In genomic region chr6:37259191-37259590, GRCh38 we compare ENCODE assay signal across 9 cellular contexts. TPM values are rescaled to one million over a fixed set of nuclear protein-coding genes. Genes with fewer than 3 reads are reported as not detected.
DNase-seq lines count a peak whose midpoint lies in the region; ATAC-seq and TF ChIP-seq lines count a peak whose summit lies in the region.
"Had no signal": no experiment of that assay in that cellular context is flagged by ENCODE, and none has a peak within 500 bp of the region (broad histone marks: within the 10 kb centered on the region; RNA-seq: fewer than 3 reads in every experiment).

No MANE protein-coding gene starts in this region.

- H3K27ac Mint-ChIP-seq in activated CD4-positive, alpha-beta T cell treated with anti-CD3 and anti-CD28 coated beads, Interleukin-2, amount 10 ng/mL, durations not matched to agents 24 days and 14 days: peak overlapping the region; percentile 95
- H3K27ac Mint-ChIP-seq in T-cell: peak overlapping the region; percentile 77 to 78

- H3K4me3 Mint-ChIP-seq in activated CD4-positive, alpha-beta T cell treated with anti-CD3 and anti-CD28 coated beads, Interleukin-2, amount 10 ng/mL, durations not matched to agents 24 days and 14 days: peak overlapping the region; percentile 88
- H3K4me3 Mint-ChIP-seq in T-cell: peak overlapping the region; percentile 69 to 98 (median 94)

- H3K36me3 ChIP-seq in ovary: no peaks in the 10 kb centered on the region

- CTCF ChIA-PET in T-cell (lab: Charles Lee): interaction anchor here (0.7 to 1.3 kb wide), 2 partner anchors 26 to 50 kb away, joined by 3 read pairs; no protein-coding TSS in a partner anchor

- peak; percentile 72 for DNase-seq in activated CD4-positive, alpha-beta T cell treated with anti-CD3 and anti-CD28 coated beads, Interleukin-2, amount 10 ng/mL, durations not matched to agents 24 days and 14 days
- DNase-seq in activated CD4-positive, alpha-beta T cell treated with anti-CD3 and anti-CD28 coated beads for 48 hours: no peak
- DNase-seq in T-cell (no peak), epithelial cell of proximal tubule (ENCODE audit: low read depth) (no peak), skeletal muscle cell (ENCODE audit: low read depth) (no peak), activated gamma-delta T cell treated with Interleukin-2 at 50 U/mL for 16 hours (no peak), NCI-H526 (lab: John Stamatoyannopoulos, UW) (no peak), ovary (no peak)
- DNase-seq: kidney had no signal

- peaks cover 3% of the 10 kb centered on the region for H3K4me1 ChIP-seq in ovary (ENCODE audit: insufficient read depth)

- peak overlapping the region; percentile 98 for H3K4me3 ChIP-seq in epithelial cell of proximal tubule (ENCODE audit: low read depth, low read length)
- peak overlapping the region; percentile 98 for H3K4me3 ChIP-seq in skeletal muscle cell (ENCODE audit: low read depth, low read length)
- no peak overlapping the region for H3K4me3 ChIP-seq in ovary

- no peaks in the 10 kb centered on the region for H3K27me3 Mint-ChIP-seq in activated CD4-positive, alpha-beta T cell treated with anti-CD3 and anti-CD28 coated beads, Interleukin-2, amount 10 ng/mL, durations not matched to agents 24 days and 14 days
- no peaks in the 10 kb centered on the region for H3K27me3 Mint-ChIP-seq in T-cell

- intact Hi-C loops in activated CD4-positive, alpha-beta T cell treated with anti-CD3 and anti-CD28 coated beads, Interleukin-2, amount 10 ng/mL, durations not matched to agents 24 days and 14 days (cut with micrococcal nuclease): loop anchor here (2.0 to 10.0 kb wide), 4 partner anchors 36 to 347 kb away; partner anchors contain the start of gene PIM1
- intact Hi-C loops in ovary (cut with DNase I): no loop called here

- TF ChIP-seq POLR2A in ovary (IDR thresholded peaks at IDR 0.05): no peak

- peaks cover 46% of the 10 kb centered on the region for H3K4me1 Mint-ChIP-seq in activated CD4-positive, alpha-beta T cell treated with anti-CD3 and anti-CD28 coated beads, Interleukin-2, amount 10 ng/mL, durations not matched to agents 24 days and 14 days
- peaks cover 46 to 54% (median 53%) of the 10 kb centered on the region in 3 donors for H3K4me1 Mint-ChIP-seq in T-cell

- no peak for TF ChIP-seq EP300 in ovary (IDR thresholded peaks at IDR 0.05)

- no peak overlapping the region for H3K27ac ChIP-seq in ovary

- 65 to 70% (median 68%) methylated on average over 2 of the region's 2 CpGs for WGBS in ovary, 3 donors

- no peaks in the 10 kb centered on the region for H3K9me3 Mint-ChIP-seq in activated CD4-positive, alpha-beta T cell treated with anti-CD3 and anti-CD28 coated beads, Interleukin-2, amount 10 ng/mL, durations not matched to agents 24 days and 14 days
- H3K9me3 Mint-ChIP-seq in T-cell: no peaks in the 10 kb centered on the region

- TF ChIP-seq CTCF in epithelial cell of proximal tubule (conservative IDR thresholded peaks at IDR 0.05; ENCODE audit: low read depth, low read length) (no peak), ovary (IDR thresholded peaks at IDR 0.05) (no peak)

- POLR2A ChIA-PET in T-cell (lab: Charles Lee): interaction anchor here in 1 of 2 donors (0.5 kb wide), 1 partner anchor 1807 kb away, joined by 3 read pairs; no protein-coding TSS in a partner anchor

- no peaks in the 10 kb centered on the region for H3K27me3 ChIP-seq in ovary

- ATAC-seq in T-cell (replicated peaks in 1 of 4): peak in 1 of 4 experiments; percentile 33

- no peaks in the 10 kb centered on the region for H3K9me3 ChIP-seq in ovary

- peaks cover 16% of the 10 kb centered on the region for H3K36me3 Mint-ChIP-seq in activated CD4-positive, alpha-beta T cell treated with anti-CD3 and anti-CD28 coated beads, Interleukin-2, amount 10 ng/mL, durations not matched to agents 24 days and 14 days (ENCODE audit: low read depth)
- peaks cover 10% of the 10 kb centered on the region for H3K36me3 Mint-ChIP-seq in T-cell

RNA-seq across cellular contexts. Expression of gene TMEM217, which starts 1.2 kb away (rescaled TPM):
- 4.1 and 6.1 TPM in 2 replicates for total RNA-seq in activated CD4-positive, alpha-beta T cell treated with anti-CD3 and anti-CD28 coated beads, Interleukin-2, amount 10 ng/mL, durations not matched to agents 24 days and 14 days
- total RNA-seq in T-cell (1 to 10 TPM in 1 of 5 donors, under 1 TPM in 4; 0.22 to 1.3 (median 0.49) TPM), epithelial cell of proximal tubule (0.80 and 0.86 TPM in 2 replicates), ovary (1 to 10 TPM in 6 of 7 donors, under 1 TPM in 1; 0.48 to 4.6 (median 1.5) TPM)
- 1 to 10 TPM in 1 of 2 donors, under 1 TPM in 1; 0.39 to 3.8 TPM for polyA plus RNA-seq in ovary

RNA-seq across cellular contexts. Expression of gene TBC1D22B, which starts 1.6 kb away (rescaled TPM):
- total RNA-seq in activated CD4-positive, alpha-beta T cell treated with anti-CD3 and anti-CD28 coated beads, Interleukin-2, amount 10 ng/mL, durations not matched to agents 24 days and 14 days: 17.2 and 18.7 TPM in 2 replicates
- total RNA-seq in T-cell (10 to 100 TPM in 3 of 5 donors, 1 to 10 TPM in 2; 9.5 to 12.6 (median 10.7) TPM), epithelial cell of proximal tubule (8.8 and 9.8 TPM in 2 replicates), ovary (10 to 100 TPM in 5 of 7 donors, 1 to 10 TPM in 2; 8.6 to 17.7 (median 12.8) TPM)
- 10 to 100 TPM in 1 of 2 donors, 1 to 10 TPM in 1; 7.4 to 12.8 TPM for polyA plus RNA-seq in ovary
